In genomic region chr20:38242848-38243449, GRCh38 we compare ENCODE assay signal across 11 cellular contexts. TPM values are rescaled to one million over a fixed set of nuclear protein-coding genes. Genes with fewer than 3 reads are reported as not detected.
A peak's percentile ranks its signal among the peaks of the same experiment; 100 is the strongest.
DNase-seq lines count a peak whose midpoint lies in the region; ATAC-seq, FAIRE-seq and TF ChIP-seq lines count a peak whose summit lies in the region.
"Had no signal": no experiment of that assay in that cellular context is flagged by ENCODE, and none has a peak within 500 bp of the region (broad histone marks: within the 10 kb centered on the region; RNA-seq: fewer than 3 reads in every experiment).

No MANE protein-coding gene starts in this region.

- H3K4me1 Mint-ChIP-seq in MCF 10A (ENCODE audit: insufficient read depth, unreplicated experiment) = no peaks in the 10 kb centered on the region

- peaks cover 15 to 18% of the 10 kb centered on the region in 2 donors for H3K9me3 ChIP-seq in breast epithelium

- H3K4me3 Mint-ChIP-seq in MCF 10A (ENCODE audit: unreplicated experiment) = no peak overlapping the region

- intact Hi-C loops in MCF 10A (cut with micrococcal nuclease) (no loop called here), breast epithelium (cut with DNase I; ENCODE audit: low total_unique reads) (no loop called here)

- CTCF ChIA-PET in MCF 10A (lab: Yijun Ruan, JAX) = interaction anchor here (0.6 to 4.0 kb wide), 4 partner anchors 9 to 473 kb away, joined by 3 to 28 read pairs (median 4); no protein-coding TSS in a partner anchor

- H3K9me3 Mint-ChIP-seq in MCF 10A (ENCODE audit: unreplicated experiment) = peaks cover 31% of the 10 kb centered on the region

- TF ChIP-seq POLR2A in breast epithelium (IDR thresholded peaks at IDR 0.05) = no peak
- no peak for TF ChIP-seq POLR2A in H54 (IDR thresholded peaks at IDR 0.05; ENCODE audit: low read depth, low read length)

- H3K36me3 Mint-ChIP-seq in MCF 10A (ENCODE audit: insufficient read depth, unreplicated experiment) = peaks cover 7% of the 10 kb centered on the region

- BruUV-seq in MCF 10A (replicated peaks; lab: Mats Ljungman, UMichigan) = no TSS peak

- H3K27ac Mint-ChIP-seq in MCF 10A (ENCODE audit: low read depth, unreplicated experiment) = no peak overlapping the region

- H3K36me3 ChIP-seq in breast epithelium (no peaks in the 10 kb centered on the region), bronchial epithelial cell (ENCODE audit: control insufficient read depth, insufficient read depth, low read length) (no peaks in the 10 kb centered on the region)

- peak; percentile 53 for TF ChIP-seq CTCF in MCF 10A (IDR thresholded peaks at IDR 0.05; ENCODE audit: unreplicated experiment)
- TF ChIP-seq CTCF in breast epithelium (IDR thresholded peaks at IDR 0.05) = peak in 1 of 3 donors; percentile 19
- peak; percentile 41 for TF ChIP-seq CTCF in bronchial epithelial cell (IDR thresholded peaks at IDR 0.05; ENCODE audit: insufficient read depth, low read length, severe bottlenecking)

- H3K27me3 Mint-ChIP-seq in MCF 10A (ENCODE audit: insufficient read depth, unreplicated experiment) = no peaks in the 10 kb centered on the region

- POLR2A ChIA-PET in MCF 10A (lab: Yijun Ruan, JAX) = no interaction called here

- no peak for FAIRE-seq in bronchial epithelial cell (lab: Jason Lieb, UNC)
- FAIRE-seq in H54 (lab: Jason Lieb, UNC) = no peak

- H3K27me3 ChIP-seq in breast epithelium (no peaks in the 10 kb centered on the region), bronchial epithelial cell (ENCODE audit: control insufficient read depth, insufficient read depth, low read length) (peaks cover 1% of the 10 kb centered on the region)
- H3K27me3 ChIP-seq: gastroesophageal sphincter had no signal

- DNase-seq in MCF 10A (ENCODE audit: unreplicated experiment) (peak; percentile 21), breast epithelium (ENCODE audit: low spot score in 2 of 2) (no peak), M059J (ENCODE audit: low read depth) (peak; percentile 37), bronchial epithelial cell (ENCODE audit: low read depth) (no peak), H54 (ENCODE audit: insufficient read length, low spot score) (no peak), kidney glomerular epithelial cell (lab: John Stamatoyannopoulos, UW) (no peak)
- peak; percentile 37 for DNase-seq in stimulated activated naive CD8-positive, alpha-beta T cell treated with anti-CD3 and anti-CD28 coated beads, Interleukin-15, Interleukin-2, amounts not matched to agents 100 U/mL and 50 U/mL, for 24 hours

- ATAC-seq in stimulated activated naive CD8-positive, alpha-beta T cell treated with anti-CD3 and anti-CD28 coated beads, Interleukin-15, Interleukin-2, amounts not matched to agents 100 U/mL and 50 U/mL, for 24 hours = no peak
- ATAC-seq in HG02623 (IDR thresholded peaks at IDR 0.05; ENCODE audit: unreplicated experiment) = no peak
- ATAC-seq: gastroesophageal sphincter had no signal

- no peak overlapping the region for H3K4me3 ChIP-seq in breast epithelium
- no peak overlapping the region for H3K4me3 ChIP-seq in bronchial epithelial cell (ENCODE audit: low read depth, low read length)
- H3K4me3 ChIP-seq: gastroesophageal sphincter, sigmoid colon had no signal

- H3K27ac ChIP-seq in breast epithelium = no peak overlapping the region

- H3K4me1 ChIP-seq in breast epithelium = no peaks in the 10 kb centered on the region

RNA-seq across cellular contexts. Expression of gene KIAA1755, which starts 17.6 kb away (rescaled TPM):
- total RNA-seq in MCF 10A (2022) = not detected in 2 replicates
- 1 to 10 TPM; 2.1 to 5.1 (median 4.3) TPM for total RNA-seq in breast epithelium
- total RNA-seq in M059J (2014; rRNA removed; shearing (Covaris generic)) = 1.8 and 3.8 TPM in 2 replicates
- total RNA-seq in bronchial epithelial cell = not detected in 2 replicates
- total RNA-seq: activated CD8-positive, alpha-beta memory T cell treated with anti-CD3 and anti-CD28 coated beads for 36 hours had no signal

Comparison
In these comparisons a context has a peak if more than half of its experiments do, and no peak if none do; other contexts are left out.
1. DNase-seq: peak in MCF 10A (single experiment), M059J (single experiment) and stimulated activated naive CD8-positive, alpha-beta T cell treated with anti-CD3 and anti-CD28 coated beads, Interleukin-15, Interleukin-2, amounts not matched to agents 100 U/mL and 50 U/mL, for 24 hours (single experiment); none in breast epithelium (0 of 2), bronchial epithelial cell (single experiment), H54 (single experiment) and kidney glomerular epithelial cell (single experiment).